In the genomic region with DNA sequence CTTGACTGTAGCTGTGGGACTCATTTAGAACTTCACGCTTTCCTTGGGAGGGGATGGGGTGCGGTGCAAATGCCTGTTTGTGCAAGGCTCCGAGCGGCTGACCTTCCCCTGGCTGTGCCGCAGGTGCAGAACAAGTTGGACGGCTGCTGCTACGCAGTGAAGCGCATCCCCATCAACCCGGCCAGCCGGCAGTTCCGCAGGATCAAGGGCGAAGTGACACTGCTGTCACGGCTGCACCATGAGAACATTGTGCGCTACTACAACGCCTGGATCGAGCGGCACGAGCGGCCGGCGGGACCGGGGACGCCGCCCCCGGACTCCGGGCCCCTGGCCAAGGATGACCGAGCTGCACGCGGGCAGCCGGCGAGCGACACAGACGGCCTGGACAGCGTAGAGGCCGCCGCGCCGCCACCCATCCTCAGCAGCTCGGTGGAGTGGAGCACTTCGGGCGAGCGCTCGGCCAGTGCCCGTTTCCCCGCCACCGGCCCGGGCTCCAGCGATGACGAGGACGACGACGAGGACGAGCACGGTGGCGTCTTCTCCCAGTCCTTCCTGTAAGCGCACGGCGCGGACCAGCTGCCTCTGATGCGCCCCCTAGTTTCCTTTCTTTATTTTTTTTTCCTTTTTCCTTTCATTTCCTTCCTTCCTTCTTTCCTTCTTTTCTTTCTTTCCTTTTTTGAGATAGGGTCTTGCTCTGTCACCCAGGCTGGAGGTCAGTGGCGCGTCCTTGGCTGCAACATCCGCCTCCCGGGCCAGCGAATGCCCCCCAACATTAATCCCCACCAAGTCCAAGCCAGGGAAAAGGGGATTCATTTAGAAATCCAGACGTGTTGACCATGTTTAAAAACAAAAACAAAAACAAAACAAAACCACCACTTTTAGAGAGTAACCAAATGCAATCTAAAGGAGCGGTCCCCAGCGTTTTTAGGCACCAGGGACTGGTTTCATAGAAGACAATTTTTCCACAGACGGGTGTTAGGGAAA, we compare ENCODE assay signal across 8 cellular contexts. TPM values are rescaled to one million over a fixed set of nuclear protein-coding genes. Genes with fewer than 3 reads are reported as not detected.
A peak's percentile ranks its signal among the peaks of the same experiment; 100 is the strongest.
DNase-seq lines count a peak whose midpoint lies in the region; ATAC-seq and TF ChIP-seq lines count a peak whose summit lies in the region.

No MANE protein-coding gene starts in this region.

- H3K9me3 ChIP-seq in BE2C (no peaks in the 10 kb centered on the region), IMR-90 (ENCODE audit: control insufficient read depth, insufficient read depth, low read length) (no peaks in the 10 kb centered on the region), cardiac muscle cell (ENCODE audit: low read depth) (no peaks in the 10 kb centered on the region), osteoblast (ENCODE audit: low read depth, low read length) (no peaks in the 10 kb centered on the region)

- H3K14ac ChIP-seq in IMR-90 (replicated peaks; ENCODE audit: low read depth, low read length), result peak overlapping the region; percentile 48; the same call in 1 of the 2 replicates

- in situ Hi-C loops in IMR-90 (cut with MboI; ENCODE audit: low sequenced_read_pairs), result no loop called here

- no peaks in the 10 kb centered on the region for H3K9me1 ChIP-seq in IMR-90 (ENCODE audit: insufficient read depth, low read length)

- H4K20me1 ChIP-seq in IMR-90 (ENCODE audit: insufficient read depth, low read length), result peaks cover 3% of the 10 kb centered on the region; the same call in 1 of the 2 replicates
- H4K20me1 ChIP-seq in osteoblast (ENCODE audit: insufficient read depth, low read length), result peaks cover 2% of the 10 kb centered on the region

- peak overlapping the region; percentile 79 for H3K23ac ChIP-seq in IMR-90 (ENCODE audit: low read depth, low read length)

- H2AK9ac ChIP-seq in IMR-90 (replicated peaks; ENCODE audit: low read depth, low read length, poor library complexity), result peak overlapping the region; percentile 81

- no TSS peak for BruUV-seq in IMR-90 (replicated peaks; lab: Mats Ljungman, UMichigan)

- peak overlapping the region in 1 of 2 experiments; percentile 56; a peak in 2 of 4 replicates for H4K8ac ChIP-seq in IMR-90 (ENCODE audit: low read depth in 2 of 2, low read length in 2 of 2)

- H3K4me2 ChIP-seq in IMR-90 (ENCODE audit: low read depth, low read length), result peak overlapping the region; percentile 68
- peak overlapping the region; percentile 50 for H3K4me2 ChIP-seq in osteoblast (ENCODE audit: insufficient read depth, low read length)

- H3K4ac ChIP-seq in IMR-90 (ENCODE audit: low read depth, low read length), result peak overlapping the region; percentile 75

- TF ChIP-seq CTCF in BE2C (IDR thresholded peaks at IDR 0.05; ENCODE audit: low read depth, low read length) (peak; percentile 62), IMR-90 (conservative IDR thresholded peaks at IDR 0.05; ENCODE audit: low read depth, low read length) (peak; percentile 51), cardiac muscle cell (IDR thresholded peaks at IDR 0.05; ENCODE audit: low read depth, low read length) (peak; percentile 54), osteoblast (IDR thresholded peaks at IDR 0.05; ENCODE audit: extremely low read depth, low read depth, low read length) (peak; percentile 27)

- TF ChIP-seq RAD21 in IMR-90 (IDR thresholded peaks at IDR 0.05; ENCODE audit: low read length), result peak; percentile 41

- 14% methylated on average over 38 of the region's 69 CpGs; no CpG with 5 or more reads in 1 of the 2 experiments for WGBS in IMR-90 (ENCODE audit: extremely low coverage in 2 of 2, insufficient read length in 1 of 2), 2 experiments
- 43 to 56% (median 53%) methylated on average over 69 of the region's 69 CpGs for WGBS in adipose tissue, 3 donors

- H3K79me2 ChIP-seq in osteoblast (ENCODE audit: insufficient read depth, low read length), result peaks cover 14% of the 10 kb centered on the region

- TF ChIP-seq POLR2A in IMR-90 (IDR thresholded peaks at IDR 0.05; ENCODE audit: low read depth, low read length), result no peak

- DNase-seq in BE2C (peak; percentile 80), IMR-90 (peak; percentile 52), cardiac muscle cell (ENCODE audit: low read depth in 1 of 2, low spot score in 1 of 2) (peak; percentile 50 to 64), osteoblast (ENCODE audit: insufficient read length, low spot score, missing footprints) (peak; percentile 84), NCI-H187 (lab: John Stamatoyannopoulos, UW) (no peak)

- no peak overlapping the region for H4K91ac ChIP-seq in IMR-90 (ENCODE audit: insufficient read depth, low read depth, low read length)

- H3K4me3 ChIP-seq in BE2C (ENCODE audit: low read depth, low read length) (peak overlapping the region; percentile 69), IMR-90 (ENCODE audit: insufficient read depth, low read depth, low read length) (peak overlapping the region; percentile 50), cardiac muscle cell (peak overlapping the region; percentile 20), osteoblast (ENCODE audit: insufficient read depth, low read length) (peak overlapping the region; percentile 63)

- POLR2A ChIA-PET in IMR-90 (lab: Charles Lee; ENCODE audit: unreplicated experiment), result no interaction called here

- no peak overlapping the region for H3K56ac ChIP-seq in IMR-90 (ENCODE audit: extremely low read depth, insufficient read depth, low read length)

- H2AFZ ChIP-seq in IMR-90 (replicated peaks; ENCODE audit: low read length, poor library complexity), result peak overlapping the region; percentile 83
- H2AFZ ChIP-seq in osteoblast (ENCODE audit: low read length), result peak overlapping the region; percentile 42

- ATAC-seq in IMR-90 (ENCODE audit: low read depth) (peak; percentile 93), GM19455 (IDR thresholded peaks at IDR 0.05; ENCODE audit: unreplicated experiment) (no peak), GM19467 (IDR thresholded peaks at IDR 0.05; ENCODE audit: unreplicated experiment) (no peak)

- H3K36me3 ChIP-seq in BE2C, result no peaks in the 10 kb centered on the region
- H3K36me3 ChIP-seq in IMR-90 (ENCODE audit: control insufficient read depth, insufficient read depth, low read length), result peaks cover 11% of the 10 kb centered on the region
- peaks cover 23% of the 10 kb centered on the region for H3K36me3 ChIP-seq in cardiac muscle cell
- H3K36me3 ChIP-seq in osteoblast (ENCODE audit: insufficient read depth, low read length), result peaks cover 58% of the 10 kb centered on the region

- H3K27me3 ChIP-seq in BE2C (no peaks in the 10 kb centered on the region), IMR-90 (ENCODE audit: control insufficient read depth, insufficient read depth, low read length) (no peaks in the 10 kb centered on the region), cardiac muscle cell (no peaks in the 10 kb centered on the region), osteoblast (ENCODE audit: insufficient read depth, low read length) (no peaks in the 10 kb centered on the region)

- intact Hi-C loops in IMR-90 (cut with micrococcal nuclease), result loop anchor here (1.0 to 2.0 kb wide), 2 partner anchors 57 to 190 kb away; no protein-coding TSS in a partner anchor

- H3K27ac ChIP-seq in IMR-90 (ENCODE audit: insufficient read depth, low read length) (peak overlapping the region; percentile 45), adipose tissue (ENCODE audit: low read depth, low read length) (peak overlapping the region; percentile 33), cardiac muscle cell (no peak overlapping the region), osteoblast (ENCODE audit: low read depth, low read length) (no peak overlapping the region)

- no peak overlapping the region for H2BK120ac ChIP-seq in IMR-90 (ENCODE audit: low read depth, low read length)

- dilution Hi-C loops in IMR-90 (cut with HindIII; ENCODE audit: low sequenced_read_pairs, unreplicated experiment), result no loop called here

- H2BK20ac ChIP-seq in IMR-90 (ENCODE audit: low read depth, low read length), result no peak overlapping the region

- H3K18ac ChIP-seq in IMR-90 (ENCODE audit: low read depth, low read length), result 0 out of 2 replicates have a peak overlapping the region, but pooled peaks have one; percentile 3

- peak overlapping the region; percentile 65; the same call in 1 of the 2 replicates for H2AK5ac ChIP-seq in IMR-90 (ENCODE audit: low read depth, low read length)

- H4K5ac ChIP-seq in IMR-90 (ENCODE audit: low read depth, low read length), result peak overlapping the region; percentile 49

- peaks cover 21 to 51% of the 10 kb centered on the region in 2 experiments for H3K79me1 ChIP-seq in IMR-90 (ENCODE audit: low read depth in 1 of 2, low read length in 2 of 2)

- peak overlapping the region; percentile 47; the same call in 1 of the 2 replicates for H3K9ac ChIP-seq in IMR-90 (ENCODE audit: low read depth, low read length)

- peak overlapping the region; percentile 10 for H2BK5ac ChIP-seq in IMR-90 (ENCODE audit: low read depth, low read length, poor library complexity, severe bottlenecking)

- no peak overlapping the region for H2BK15ac ChIP-seq in IMR-90 (ENCODE audit: low read depth, low read length)

- CTCF ChIA-PET in IMR-90 (lab: Yijun Ruan, JAX), result interaction anchor here (1.0 kb wide), 1 partner anchor 88 kb away, joined by 3 read pairs; no protein-coding TSS in a partner anchor

- H3K4me1 ChIP-seq in BE2C (no peaks in the 10 kb centered on the region), IMR-90 (ENCODE audit: control insufficient read depth, insufficient read depth, low read length) (peaks cover 6% of the 10 kb centered on the region), cardiac muscle cell (ENCODE audit: low read depth) (no peaks in the 10 kb centered on the region), osteoblast (ENCODE audit: insufficient read depth, low read length) (peaks cover 6% of the 10 kb centered on the region)

TF ChIP-seq in IMR-90, 13 proteins besides CTCF, POLR2A, EP300 and RAD21 (continues in another document):
- no peak for TF ChIP-seq CEBPB (IDR thresholded peaks at IDR 0.05; ENCODE audit: low read depth, low read length)
- 0 out of 2 replicates have a peak, but pooled peaks have one; percentile 58 for TF ChIP-seq MXI1 (IDR thresholded peaks at IDR 0.05; ENCODE audit: borderline replicate concordance, low read depth, low read length)

RNA-seq across cellular contexts. Expression of a gene that starts 42.7 kb away (rescaled TPM):
- 24.1 TPM for polyA plus RNA-seq in BE2C (2012; ENCODE audit: insufficient read depth, insufficient read length, low read depth)
- total RNA-seq in IMR-90 (2012; rRNA removed), result 132 and 139 TPM in 2 replicates
- polyA plus RNA-seq in IMR-90 (2012; rRNA removed), result 75.3 and 80.3 TPM in 2 replicates
- polyA plus RNA-seq in IMR-90 (2012; cell fraction: cytosol; rRNA removed), result 35.6 and 77.8 TPM in 2 replicates
- 20.2 and 41.4 TPM in 2 replicates for polyA plus RNA-seq in IMR-90 (2012; cell fraction: nucleus; rRNA removed; ENCODE audit: low replicate concordance)
- 10 to 100 TPM; 11.1 to 43.6 (median 22.5) TPM for polyA plus RNA-seq in adipose tissue
- 41.4 and 54.7 TPM in 2 replicates for total RNA-seq in cardiac muscle cell
- polyA plus RNA-seq in cardiac muscle cell, result 60.6 and 74.9 TPM in 2 replicates
- 76.0 TPM in 2 replicates for total RNA-seq in osteoblast

RNA-seq across cellular contexts. Expression of a gene that starts 56.5 kb away (rescaled TPM):
- 4.5 TPM for polyA plus RNA-seq in BE2C (2012; ENCODE audit: insufficient read depth, insufficient read length, low read depth)
- total RNA-seq in IMR-90 (2012; rRNA removed) (194 and 246 TPM in 2 replicates), cardiac muscle cell (3.2 and 5.6 TPM in 2 replicates), osteoblast (136 and 173 TPM in 2 replicates)
- polyA plus RNA-seq in IMR-90 (2012; rRNA removed) (114 and 118 TPM in 2 replicates), adipose tissue (1 to 10 TPM in 2 of 3 donors, under 1 TPM in 1; 0.68 to 4.6 (median 2.7) TPM), cardiac muscle cell (1.4 and 5.9 TPM in 2 replicates)
- polyA plus RNA-seq in IMR-90 (2012; cell fraction: cytosol; rRNA removed), result 89.6 and 120 TPM in 2 replicates
- 71.7 and 95.1 TPM in 2 replicates for polyA plus RNA-seq in IMR-90 (2012; cell fraction: nucleus; rRNA removed; ENCODE audit: low replicate concordance)

Comparison
In these comparisons a context has a peak if more than half of its experiments do, and no peak if none do; other contexts are left out.
1. DNase-seq: peak in BE2C (single experiment), IMR-90 (single experiment), cardiac muscle cell (2 of 2) and osteoblast (single experiment); none in NCI-H187 (0 of 2).
2. H3K27ac ChIP-seq: peak in IMR-90 (single experiment) and adipose tissue (single experiment); none in cardiac muscle cell (single experiment) and osteoblast (single experiment).
3. RNA of a gene that starts 56.5 kb away (total RNA-seq): 194 to 246 TPM in IMR-90 and 136 to 173 TPM in osteoblast; 3.2 to 5.6 TPM in cardiac muscle cell; every median in the first group is over 10 times any median in the second.
4. Peak in every context shown above with its lines, with median percentiles within 50 percentile points of each other: H3K4me3 ChIP-seq and CTCF ChIP-seq.